ENCODE assay signal across 33 cellular contexts in the genomic region with DNA sequence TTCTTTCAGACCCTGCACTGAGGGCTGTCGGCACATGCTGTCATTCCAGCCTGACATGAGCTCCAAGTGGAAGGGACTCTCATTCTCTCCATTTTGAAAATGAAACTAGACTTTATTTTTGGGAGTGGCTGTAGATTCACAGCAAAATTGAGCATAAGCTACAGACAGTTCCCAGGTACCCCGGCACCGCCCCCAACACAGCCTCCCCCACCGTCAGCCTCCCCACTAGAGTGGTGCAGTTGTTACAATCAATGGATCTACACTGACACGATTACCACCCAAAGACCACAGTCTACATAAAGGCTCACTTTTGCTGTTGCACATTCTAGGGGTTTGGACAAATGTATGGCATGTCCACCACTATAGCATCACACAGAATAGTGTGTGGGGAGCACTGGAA. TPM values are rescaled to one million over a fixed set of nuclear protein-coding genes. Genes with fewer than 3 reads are reported as not detected.
"Had no signal": no experiment of that assay in that cellular context is flagged by ENCODE, and none has a peak within 500 bp of the region (broad histone marks: within the 10 kb centered on the region; RNA-seq: fewer than 3 reads in every experiment).

No MANE protein-coding gene starts in this region.

- H3K27ac Mint-ChIP-seq: activated naive CD4-positive, alpha-beta T cell treated with anti-CD3 and anti-CD28 coated beads for 36 hours; activated naive CD8-positive, alpha-beta T cell treated with anti-CD3 and anti-CD28 coated beads for 36 hours; activated T-helper 1 cell treated with anti-CD3 and anti-CD28 coated beads, Interleukin-12 subunit alpha, Interleukin-12 subunit beta, Interleukin-2, Interleukin-4 antibody, amounts not matched to agents 30 ng/mL and 10 ng/mL and 1 ng/mL, durations not matched to agents 14 hours and 24 hours and 36 hours; brain; dendritic cell treated with granulocyte-macrophage colony-stimulating factor and Interleukin-4, amounts not matched to agents 40 ng/mL and 50 ng/mL, for 4 days; endodermal cell; immature natural killer cell; nephron; progenitor cell of endocrine pancreas had no signal

- H3K4me3 Mint-ChIP-seq: activated naive CD4-positive, alpha-beta T cell treated with anti-CD3 and anti-CD28 coated beads for 36 hours; activated naive CD8-positive, alpha-beta T cell treated with anti-CD3 and anti-CD28 coated beads for 36 hours; activated T-helper 1 cell treated with anti-CD3 and anti-CD28 coated beads, Interleukin-12 subunit alpha, Interleukin-12 subunit beta, Interleukin-2, Interleukin-4 antibody, amounts not matched to agents 30 ng/mL and 10 ng/mL and 1 ng/mL, durations not matched to agents 14 hours and 24 hours and 36 hours; brain; dendritic cell treated with granulocyte-macrophage colony-stimulating factor and Interleukin-4, amounts not matched to agents 40 ng/mL and 50 ng/mL, for 4 days; endodermal cell; immature natural killer cell; nephron had no signal

- H3K4me3 ChIP-seq: adrenal gland, ascending aorta, cardiac muscle cell, heart left ventricle, left lung, lower lobe of right lung, testis, transverse colon had no signal

- H3K27ac ChIP-seq: adrenal gland, ascending aorta, cardiac muscle cell, foreskin keratinocyte, heart left ventricle, left lung, lower lobe of right lung, neutrophil, testis, transverse colon, VCaP had no signal

- H3K4me1 ChIP-seq: adrenal gland, foreskin keratinocyte, testis, transverse colon had no signal

- H3K4me1 Mint-ChIP-seq: immature natural killer cell had no signal

- H3K36me3 Mint-ChIP-seq: activated naive CD8-positive, alpha-beta T cell treated with anti-CD3 and anti-CD28 coated beads for 36 hours; brain; immature natural killer cell had no signal

- H3K36me3 ChIP-seq: adrenal gland, ascending aorta, cardiac muscle cell, heart left ventricle, left lung, lower lobe of right lung, neutrophil, transverse colon had no signal

- H3K27me3 ChIP-seq: adrenal gland, ascending aorta, cardiac muscle cell, left lung, testis, transverse colon had no signal

- ATAC-seq: esophagus mucosa, foreskin keratinocyte, heart left ventricle, left lung, lower lobe of right lung had no signal

- H3K9me3 ChIP-seq: adrenal gland, ascending aorta, heart left ventricle, left lung, lower lobe of right lung, neutrophil, testis, transverse colon had no signal

- H3K9me3 Mint-ChIP-seq: activated naive CD4-positive, alpha-beta T cell treated with anti-CD3 and anti-CD28 coated beads for 36 hours; activated naive CD8-positive, alpha-beta T cell treated with anti-CD3 and anti-CD28 coated beads for 36 hours; activated T-helper 1 cell treated with anti-CD3 and anti-CD28 coated beads, Interleukin-12 subunit alpha, Interleukin-12 subunit beta, Interleukin-2, Interleukin-4 antibody, amounts not matched to agents 30 ng/mL and 10 ng/mL and 1 ng/mL, durations not matched to agents 14 hours and 24 hours and 36 hours; dendritic cell treated with granulocyte-macrophage colony-stimulating factor and Interleukin-4, amounts not matched to agents 40 ng/mL and 50 ng/mL, for 4 days; immature natural killer cell; nephron had no signal

- DNase-seq: activated CD4-positive, alpha-beta T cell treated with anti-CD3 and anti-CD28 coated beads for 48 hours; activated CD4-positive, alpha-beta T cell treated with anti-CD3 and anti-CD28 coated beads, Interleukin-2, amount 50 U/mL, for 48 hours; activated CD8-positive, alpha-beta memory T cell treated with anti-CD3 and anti-CD28 coated beads for 24 hours; activated effector memory CD4-positive, alpha-beta T cell treated with anti-CD3 and anti-CD28 coated beads, Interleukin-2, amount 50 U/mL, for 16 hours; activated naive CD4-positive, alpha-beta T cell treated with anti-CD3 and anti-CD28 coated beads for 36 hours; activated naive CD8-positive, alpha-beta T cell treated with anti-CD3 and anti-CD28 coated beads for 36 hours; foreskin keratinocyte; heart left ventricle; hypothalamus; immature natural killer cell; lower lobe of right lung; mesenchymal stem cell; retina; stimulated activated naive CD4-positive, alpha-beta T cell treated with Interleukin-2 at 50 U/mL for 16 hours; T-helper 9 cell; testis; transverse colon had no signal

RNA-seq across cellular contexts. Expression of a gene that starts 29.5 kb away (rescaled TPM):
- total RNA-seq: activated naive CD4-positive, alpha-beta T cell treated with anti-CD3 and anti-CD28 coated beads for 36 hours; activated T-helper 1 cell treated with anti-CD3 and anti-CD28 coated beads, Interleukin-12 subunit alpha, Interleukin-12 subunit beta, Interleukin-2, Interleukin-4 antibody, amounts not matched to agents 30 ng/mL and 10 ng/mL and 1 ng/mL, durations not matched to agents 14 hours and 24 hours and 36 hours; foreskin keratinocyte; myocyte; osteocyte; T-helper 1 cell treated with Interleukin-12 subunit alpha and Interleukin-12 subunit beta and Interleukin-4 antibody, amounts not matched to agents 30 ng/mL and 1 ng/mL, for 36 hours had no signal
- polyA plus RNA-seq: foreskin keratinocyte, immature natural killer cell had no signal
